28 cellular contexts compared by ENCODE assay signal in genomic region chr2:229669841-229670240, GRCh38. TPM values are rescaled to one million over a fixed set of nuclear protein-coding genes. Genes with fewer than 3 reads are reported as not detected.
"Had no signal": no experiment of that assay in that cellular context is flagged by ENCODE, and none has a peak within 500 bp of the region (broad histone marks: within the 10 kb centered on the region; RNA-seq: fewer than 3 reads in every experiment).

No MANE protein-coding gene starts in this region.

- H3K36me3 ChIP-seq: SJCRH30, WERI-Rb-1 had no signal

- DNase-seq: activated CD4-positive, alpha-beta T cell treated with anti-CD3 and anti-CD28 coated beads for 4 hours; activated CD8-positive, alpha-beta memory T cell treated with anti-CD3 and anti-CD28 coated beads, Interleukin-2, amount 50 U/mL, for 4 hours; activated CD8-positive, alpha-beta T cell treated with anti-CD3 and anti-CD28 coated beads for 36 hours; activated gamma-delta T cell treated with Interleukin-2 at 50 U/mL for 16 hours; activated naive CD4-positive, alpha-beta T cell treated with anti-CD3 and anti-CD28 coated beads, Interleukin-2, amount 10 ng/mL, durations not matched to agents 7 days and 5 days; activated naive CD8-positive, alpha-beta T cell treated with anti-CD3 and anti-CD28 coated beads for 36 hours; activated T-cell treated with anti-CD3 and anti-CD28 coated beads, Interleukin-2, amount 50 U/mL, for 72 hours; Kasumi-1; NCI-H1092; NCI-H1417; NCI-H1930; NCI-H2107; NCI-H345; NCI-H510A; NCI-H526 treated with DMSO at 0.1 percent for 48 hours; NCI-H82; OCI-M1; Right ventricle myocardium superior; SJCRH30; SK-N-SH; T-helper 1 cell; WERI-Rb-1 had no signal

- H3K9me3 ChIP-seq: SK-N-SH had no signal

- H3K27ac ChIP-seq: RWPE1, SJCRH30, WERI-Rb-1 had no signal

- ATAC-seq: activated CD4-positive, CD25-positive, alpha-beta regulatory T cell treated with anti-CD3 and anti-CD28 coated beads, Interleukin-2, amount 50 U/mL, for 24 hours; activated CD8-positive, alpha-beta T cell treated with anti-CD3 and anti-CD28 coated beads for 36 hours; activated T-cell treated with anti-CD3 and anti-CD28 coated beads, Interleukin-2, amount 50 U/mL, for 72 hours; K562; Panc1 had no signal

- H3K4me3 ChIP-seq: K562, SJCRH30 had no signal

RNA-seq across cellular contexts. Expression of gene DNER, which starts 44.5 kb away (rescaled TPM):
- total RNA-seq: activated CD8-positive, alpha-beta T cell treated with anti-CD3 and anti-CD28 coated beads for 36 hours; activated naive CD8-positive, alpha-beta T cell treated with anti-CD3 and anti-CD28 coated beads for 36 hours; activated T-cell treated with anti-CD3 and anti-CD28 coated beads, Interleukin-2, amount 50 U/mL, for 72 hours; activated T-helper 2 cell treated with anti-CD3 and anti-CD28 coated beads, Interferon-gamma antibody, Interleukin-2, Interleukin-4, amounts not matched to agents 10 μg/mL and 5 μg/mL and 100 μg/mL, durations not matched to agents 14 hours and 24 hours and 36 hours; K562; T-helper 2 cell treated with Interferon-gamma antibody and Interleukin-4, amounts not matched to agents 100 ng/mL and 5 ng/mL, for 36 hours had no signal
